In genomic region chr3:125766285-125766826, GRCh38 we compare ENCODE assay signal across 8 cellular contexts.
DNase-seq lines count a peak whose midpoint lies in the region; ATAC-seq and TF ChIP-seq lines count a peak whose summit lies in the region.
"Not testable (repeated sequence)": the region's sequence is repeated elsewhere in the genome, so short reads cannot be mapped to it uniquely, and the experiment has no call there.

No MANE protein-coding gene starts in this region.

- not testable (repeated sequence) for H3K9me3 Mint-ChIP-seq in activated CD8-positive, alpha-beta memory T cell treated with anti-CD3 and anti-CD28 coated beads, Interleukin-2, amount 10 ng/mL, durations not matched to agents 7 days and 5 days (ENCODE audit: low read depth)

- intact Hi-C loops in PC-9 (cut with micrococcal nuclease; ENCODE audit: unreplicated experiment): loop anchor here (5.0 kb wide), 1 partner anchor 151 kb away; no protein-coding TSS in a partner anchor
- intact Hi-C loops in psoas muscle (cut with DNase I): not testable (repeated sequence)

- H3K27me3 ChIP-seq in PC-9 (ENCODE audit: insufficient read depth, low read depth): peaks cover 26% of the 10 kb centered on the region
- H3K27me3 ChIP-seq in psoas muscle (ENCODE audit: insufficient read depth in 3 of 3, low read length in 2 of 3); stomach smooth muscle (ENCODE audit: control insufficient read depth in 1 of 2, insufficient read depth in 2 of 2, low read length in 2 of 2): not testable (repeated sequence)

- H3K4me1 ChIP-seq in PC-9 (replicated peaks; ENCODE audit: insufficient read depth); psoas muscle; stomach smooth muscle (ENCODE audit: control insufficient read depth, insufficient read depth, low read length): not testable (repeated sequence)

- H3K27ac Mint-ChIP-seq in activated CD8-positive, alpha-beta memory T cell treated with anti-CD3 and anti-CD28 coated beads, Interleukin-2, amount 10 ng/mL, durations not matched to agents 7 days and 5 days: not testable (repeated sequence)

- peak; percentile 60; the same call in 1 of the 2 replicates for TF ChIP-seq CTCF in PC-9 (conservative IDR thresholded peaks at IDR 0.05)
- TF ChIP-seq CTCF in coronary artery (IDR thresholded peaks at IDR 0.05): peak; percentile 88
- peak; percentile 67 for TF ChIP-seq CTCF in psoas muscle (IDR thresholded peaks at IDR 0.05)

- peak; percentile 47 for ATAC-seq in activated CD8-positive, alpha-beta memory T cell treated with anti-CD3 and anti-CD28 coated beads, Interleukin-2, amount 10 ng/mL, durations not matched to agents 7 days and 5 days
- ATAC-seq in psoas muscle: not testable (repeated sequence)

- peak overlapping the region in 1 of 2 donors; percentile 45 for H3K9ac ChIP-seq in stomach smooth muscle (ENCODE audit: low read length in 2 of 2)

- H3K9me3 ChIP-seq in PC-9 (ENCODE audit: insufficient read depth, low read depth); psoas muscle; stomach smooth muscle (ENCODE audit: control insufficient read depth in 2 of 2, low read length in 2 of 2): not testable (repeated sequence)

- H3F3A ChIP-seq in PC-9 (ENCODE audit: insufficient read depth, low read depth): not testable (repeated sequence)

- WGBS in psoas muscle, 3 donors: 0 to 2% (median 0%) methylated on average over 27 to 50 of the region's 54 CpGs

- not testable (repeated sequence) for TF ChIP-seq EP300 in Ishikawa (IDR thresholded peaks at IDR 0.05; ENCODE audit: borderline replicate concordance)

- POLR2A ChIA-PET in PC-9 (lab: Charles Lee; ENCODE audit: unreplicated experiment): not testable (repeated sequence)

- not testable (repeated sequence) for H3K36me3 Mint-ChIP-seq in activated CD8-positive, alpha-beta memory T cell treated with anti-CD3 and anti-CD28 coated beads, Interleukin-2, amount 10 ng/mL, durations not matched to agents 7 days and 5 days

- DNase-seq in DMS153 (lab: John Stamatoyannopoulos, UW): peak; percentile 29
- peak; percentile 39 to 84 for DNase-seq in PC-9
- peak; percentile 47 for DNase-seq in activated CD8-positive, alpha-beta memory T cell treated with anti-CD3 and anti-CD28 coated beads, Interleukin-2, amount 10 ng/mL, durations not matched to agents 7 days and 5 days
- DNase-seq in coronary artery (ENCODE audit: low spot score): not testable (repeated sequence)
- DNase-seq in iPS-NIHi7 (ENCODE audit: extremely low spot score): peak; percentile 56
- peak; percentile 56 to 79 for DNase-seq in psoas muscle

- H3K36me3 ChIP-seq in PC-9 (ENCODE audit: low read depth); psoas muscle (ENCODE audit: insufficient read depth in 1 of 2, low read depth in 1 of 2); stomach smooth muscle (ENCODE audit: control insufficient read depth in 2 of 2, insufficient read depth in 2 of 2, low read length in 2 of 2): not testable (repeated sequence)

- H3K4me3 Mint-ChIP-seq in activated CD8-positive, alpha-beta memory T cell treated with anti-CD3 and anti-CD28 coated beads, Interleukin-2, amount 10 ng/mL, durations not matched to agents 7 days and 5 days: peak overlapping the region; percentile 24

- not testable (repeated sequence) for H3K79me2 ChIP-seq in PC-9 (ENCODE audit: low read depth)

- not testable (repeated sequence) for H4K20me1 ChIP-seq in PC-9 (ENCODE audit: insufficient read depth)

- not testable (repeated sequence) for BruUV-seq in PC-9 (replicated peaks; lab: Mats Ljungman, UMichigan)

- H3K9me2 ChIP-seq in PC-9 (ENCODE audit: insufficient read depth): not testable (repeated sequence)

- CTCF ChIA-PET in PC-9 (lab: Charles Lee): interaction anchor here (0.6 kb wide), 1 partner anchor 117 kb away, joined by 3 read pairs; no protein-coding TSS in a partner anchor
- CTCF ChIA-PET in activated CD8-positive, alpha-beta memory T cell treated with anti-CD3 and anti-CD28 coated beads, Interleukin-2, amount 10 ng/mL, durations not matched to agents 7 days and 5 days (lab: Charles Lee): interaction anchor here (0.6 to 1.1 kb wide), 5 partner anchors 24 to 152 kb away, joined by 3 to 4 read pairs (median 4); no protein-coding TSS in a partner anchor

- peak; percentile 67 for TF ChIP-seq RAD21 in Ishikawa (IDR thresholded peaks at IDR 0.05; ENCODE audit: low read depth)

- peak overlapping the region; percentile 91 for H3K4me2 ChIP-seq in PC-9

- H3K4me1 Mint-ChIP-seq in activated CD8-positive, alpha-beta memory T cell treated with anti-CD3 and anti-CD28 coated beads, Interleukin-2, amount 10 ng/mL, durations not matched to agents 7 days and 5 days: peaks cover 21% of the 10 kb centered on the region

- not testable (repeated sequence) for H3K27ac ChIP-seq in PC-9; coronary artery; psoas muscle; stomach smooth muscle (ENCODE audit: low read length)

- peaks cover 57% of the 10 kb centered on the region for H3K27me3 Mint-ChIP-seq in activated CD8-positive, alpha-beta memory T cell treated with anti-CD3 and anti-CD28 coated beads, Interleukin-2, amount 10 ng/mL, durations not matched to agents 7 days and 5 days

- H3K4me3 ChIP-seq in PC-9 (peak overlapping the region; percentile 60; the same call in 1 of the 2 replicates), coronary artery (peak overlapping the region; percentile 78), psoas muscle (peak overlapping the region; percentile 64), stomach smooth muscle (ENCODE audit: low read length in 2 of 2) (peak overlapping the region; percentile 46 to 72)

- not testable (repeated sequence) for H2AFZ ChIP-seq in PC-9
